Comparison of ENCODE assay signal across 22 cellular contexts in genomic region chr20:24979036-24979960, GRCh38. TPM values are rescaled to one million over a fixed set of nuclear protein-coding genes. Genes with fewer than 3 reads are reported as not detected.
DNase-seq lines count a peak whose midpoint lies in the region; ATAC-seq and TF ChIP-seq lines count a peak whose summit lies in the region.
"Had no signal": no experiment of that assay in that cellular context is flagged by ENCODE, and none has a peak within 500 bp of the region (broad histone marks: within the 10 kb centered on the region; RNA-seq: fewer than 3 reads in every experiment).

No MANE protein-coding gene starts in this region.

- DNase-seq in right atrium auricular region (ENCODE audit: low spot score) (peak; percentile 42), right cardiac atrium (no peak), colonic mucosa (peak; percentile 11), natural killer cell (no peak), ureter (ENCODE audit: low spot score) (peak; percentile 22), HuH-7 (ENCODE audit: low spot score) (no peak)
- DNase-seq in stimulated activated naive CD4-positive, alpha-beta T cell (lab: John Stamatoyannopoulos, UW) = no peak
- DNase-seq: activated T-cell treated with anti-CD3 and anti-CD28 coated beads for 4 hours, body of pancreas, DMS79 treated with DMSO at 0.1 percent for 48 hours, MM.1S, NCI-H1436 treated with DMSO at 0.1 percent for 48 hours, Peyer's patch, T1000, transverse colon had no signal

- H3K4me3 ChIP-seq in right atrium auricular region = no peak overlapping the region
- no peak overlapping the region for H3K4me3 ChIP-seq in right cardiac atrium (ENCODE audit: low read length)
- H3K4me3 ChIP-seq in colonic mucosa = no peak overlapping the region
- H3K4me3 ChIP-seq: body of pancreas, gastrocnemius medialis, Peyer's patch, SJSA1, transverse colon had no signal

- TF ChIP-seq CTCF in right atrium auricular region (IDR thresholded peaks at IDR 0.05) (no peak), colonic mucosa (IDR thresholded peaks at IDR 0.05) (no peak), natural killer cell (IDR thresholded peaks at IDR 0.05) (no peak)

- H3K27me3 ChIP-seq in right atrium auricular region (no peaks in the 10 kb centered on the region), right cardiac atrium (ENCODE audit: control insufficient read depth, insufficient read depth) (no peaks in the 10 kb centered on the region), colonic mucosa (no peaks in the 10 kb centered on the region)
- H3K27me3 ChIP-seq: body of pancreas, gastrocnemius medialis, Peyer's patch, SJSA1, transverse colon had no signal

- peaks cover 98 to 100% of the 10 kb centered on the region in 2 donors for H3K4me1 Mint-ChIP-seq in natural killer cell

- H3K27ac ChIP-seq in right atrium auricular region = no peak overlapping the region
- no peak overlapping the region for H3K27ac ChIP-seq in right cardiac atrium (ENCODE audit: low read length)
- H3K27ac ChIP-seq in colonic mucosa = no peak overlapping the region
- H3K27ac ChIP-seq: body of pancreas, gastrocnemius medialis, Peyer's patch, SJSA1, transverse colon had no signal

- H3K36me3 ChIP-seq in right atrium auricular region (peaks cover 20% of the 10 kb centered on the region), colonic mucosa (no peaks in the 10 kb centered on the region)

- no peaks in the 10 kb centered on the region for H3K9me3 Mint-ChIP-seq in natural killer cell

- H3K4me1 ChIP-seq in right atrium auricular region (peaks cover 0 to 8% of the 10 kb centered on the region in 2 donors), right cardiac atrium (ENCODE audit: control insufficient read depth, insufficient read depth, low read length) (no peaks in the 10 kb centered on the region), colonic mucosa (no peaks in the 10 kb centered on the region)
- H3K4me1 ChIP-seq: body of pancreas, Peyer's patch, SJSA1, transverse colon had no signal

- intact Hi-C loops in right cardiac atrium (cut with DNase I) = no loop called here
- intact Hi-C loops in colonic mucosa (cut with DNase I) = no loop called here
- intact Hi-C loops in natural killer cell (cut with micrococcal nuclease) = no loop called here

- H3K4me3 Mint-ChIP-seq in natural killer cell = peak overlapping the region; percentile 76
- H3K4me3 Mint-ChIP-seq: activated naive CD8-positive, alpha-beta T cell had no signal

- 97% methylated on average over 15 of the region's 15 CpGs for WGBS in right cardiac atrium

- H3K27ac Mint-ChIP-seq in natural killer cell = peak overlapping the region; percentile 89 to 94
- H3K27ac Mint-ChIP-seq: activated naive CD8-positive, alpha-beta T cell had no signal

- H3K9me3 ChIP-seq in right atrium auricular region = peaks cover 0 to 6% of the 10 kb centered on the region in 2 donors
- no peaks in the 10 kb centered on the region for H3K9me3 ChIP-seq in right cardiac atrium (ENCODE audit: control insufficient read depth, low read length)
- no peaks in the 10 kb centered on the region for H3K9me3 ChIP-seq in colonic mucosa
- H3K9me3 ChIP-seq: body of pancreas, gastrocnemius medialis, SJSA1 had no signal

- ATAC-seq in right cardiac atrium (no peak), natural killer cell (no peak), GM21737 (IDR thresholded peaks at IDR 0.05; ENCODE audit: unreplicated experiment) (no peak)
- ATAC-seq: body of pancreas, esophagus mucosa, HCT116 had no signal

- no peaks in the 10 kb centered on the region for H3K27me3 Mint-ChIP-seq in natural killer cell (ENCODE audit: low read depth in 2 of 2)
- H3K27me3 Mint-ChIP-seq: activated naive CD8-positive, alpha-beta T cell had no signal

- H3K36me3 Mint-ChIP-seq in natural killer cell = peaks cover 47% of the 10 kb centered on the region

- H3K9ac ChIP-seq in colonic mucosa (ENCODE audit: low read depth in 2 of 2, low read length in 2 of 2) = no peak overlapping the region

RNA-seq across cellular contexts. Expression of gene APMAP, which starts 13.3 kb away (rescaled TPM):
- total RNA-seq in right atrium auricular region (10 to 100 TPM; 30.3 to 30.5 TPM), right cardiac atrium (10 to 100 TPM; 32.8 to 35.1 (median 34.8) TPM), colonic mucosa (10 to 100 TPM; 43.9 to 63.3 TPM), natural killer cell (100 to 1,000 TPM; 205 to 212 (median 207) TPM), ureter (74.0 TPM)
- 28.0 TPM for polyA plus RNA-seq in right cardiac atrium

RNA-seq across cellular contexts. Expression of gene CST7, which starts 30.2 kb away (rescaled TPM):
- 1 to 10 TPM; 2.7 to 3.2 TPM for total RNA-seq in right atrium auricular region
- 1 to 10 TPM in 2 of 4 donors, under 1 TPM in 2; 0.45 to 1.5 (median 0.90) TPM for total RNA-seq in right cardiac atrium
- polyA plus RNA-seq in right cardiac atrium = 1.1 TPM
- 1 to 10 TPM in 1 of 2 donors, under 1 TPM in 1; 0.47 to 1.1 TPM for total RNA-seq in colonic mucosa
- 100 to 1,000 TPM; 590 to 700 (median 619) TPM for total RNA-seq in natural killer cell
- total RNA-seq in ureter = 1.6 TPM
- total RNA-seq: renal cortical epithelial cell, SJSA1 had no signal

Comparison
In these comparisons a context has a peak if more than half of its experiments do, and no peak if none do; other contexts are left out.
1. DNase-seq: peak in right atrium auricular region (single experiment), colonic mucosa (single experiment) and ureter (single experiment); none in right cardiac atrium (0 of 3), natural killer cell (single experiment), HuH-7 (single experiment) and stimulated activated naive CD4-positive, alpha-beta T cell (0 of 6).
2. RNA of gene CST7, which starts 30.2 kb away (total RNA-seq): 590 to 700 TPM in natural killer cell; 2.7 to 3.2 TPM in right atrium auricular region, 1.6 TPM in ureter (single experiment), 0.47 to 1.1 TPM in colonic mucosa and 0.45 to 1.5 TPM in right cardiac atrium; every median in the first group is over 100 times any median in the second.